In genomic region chr2:97699765-97700444, GRCh38 we compare ENCODE assay signal across 8 cellular contexts. TPM values are rescaled to one million over a fixed set of nuclear protein-coding genes. Genes with fewer than 3 reads are reported as not detected.
DNase-seq lines count a peak whose midpoint lies in the region; ATAC-seq and TF ChIP-seq lines count a peak whose summit lies in the region.

No MANE protein-coding gene starts in this region.

- H3K4me3 ChIP-seq in astrocyte of the spinal cord (ENCODE audit: low read depth, low read length), result no peak overlapping the region
- no peak overlapping the region for H3K4me3 ChIP-seq in iPS DF 6.9 (ENCODE audit: low read length)
- no peak overlapping the region for H3K4me3 ChIP-seq in spleen

- CTCF ChIA-PET in T-cell (lab: Charles Lee), result interaction anchor here (0.6 to 5.4 kb wide), 28 partner anchors 9 to 983 kb away, joined by 3 to 52 read pairs (median 4); partner anchors contain the start of genes ANKRD36B (in 1 of the 2) and COX5B (in 1 of the 2)

- ATAC-seq in GM18909 (IDR thresholded peaks at IDR 0.05; ENCODE audit: poor library complexity, unreplicated experiment) (peak; percentile 59), T-cell (replicated peaks in 1 of 4) (peak; percentile 84 to 85 (median 84)), HG02852 (IDR thresholded peaks at IDR 0.05; ENCODE audit: unreplicated experiment) (no peak)

- peaks cover 9 to 11% (median 9%) of the 10 kb centered on the region in 3 donors for H3K4me1 Mint-ChIP-seq in T-cell

- no CpG with 5 or more reads among the region's 11 CpGs for WGBS in iPS DF 6.9 (ENCODE audit: insufficient coverage, insufficient read length)
- WGBS in spleen, 5 donors, result 64 to 69% (median 66%) methylated on average over 11 of the region's 11 CpGs

- TF ChIP-seq CTCF in AG09319 (IDR thresholded peaks at IDR 0.05; ENCODE audit: low read depth, low read length) (peak; percentile 83), astrocyte of the spinal cord (IDR thresholded peaks at IDR 0.05; ENCODE audit: low read depth, low read length) (peak; percentile 79), spleen (IDR thresholded peaks at IDR 0.05 in 8 of 11, conservative IDR thresholded peaks at IDR 0.05 in 3 of 11) (peak; percentile 36 to 79 (median 55))

- H3K36me3 Mint-ChIP-seq in T-cell, result no peaks in the 10 kb centered on the region

- no peak overlapping the region for H3K27ac Mint-ChIP-seq in T-cell

- H3K4me1 ChIP-seq in iPS DF 6.9 (ENCODE audit: control insufficient read depth, insufficient read depth, low read length) (no peaks in the 10 kb centered on the region), spleen (peaks cover 0 to 12% (median 3%) of the 10 kb centered on the region in 6 donors)

- H3K36me3 ChIP-seq in iPS DF 6.9 (ENCODE audit: control insufficient read depth, insufficient read depth, low read length), result no peaks in the 10 kb centered on the region
- no peaks in the 10 kb centered on the region for H3K36me3 ChIP-seq in spleen

- no peaks in the 10 kb centered on the region for H3K9me3 Mint-ChIP-seq in T-cell

- no peaks in the 10 kb centered on the region for H3K27me3 ChIP-seq in iPS DF 6.9 (ENCODE audit: control insufficient read depth, insufficient read depth, low read length)
- no peaks in the 10 kb centered on the region for H3K27me3 ChIP-seq in spleen (replicated peaks in 1 of 7)

- POLR2A ChIA-PET in T-cell (lab: Charles Lee), result no interaction called here

- intact Hi-C loops in spleen (cut with DNase I; ENCODE audit: low total_unique reads), result loop anchor here (5.0 kb wide), 2 partner anchors 108 to 687 kb away; no protein-coding TSS in a partner anchor

- no peaks in the 10 kb centered on the region for H3K27me3 Mint-ChIP-seq in T-cell

- no peak overlapping the region for H3K27ac ChIP-seq in iPS DF 6.9 (ENCODE audit: low read length)
- H3K27ac ChIP-seq in spleen, result no peak overlapping the region

- DNase-seq in AG09319 (ENCODE audit: extremely low read depth, low read depth) (peak; percentile 7), NCI-H187 treated with DMSO at 0.1 percent for 48 hours (lab: John Stamatoyannopoulos, UW) (peak; percentile 13), T-cell (peak in 33 of 34 experiments; percentile 32 to 73 (median 55)), astrocyte of the spinal cord (ENCODE audit: low read depth, low spot score) (peak; percentile 50), iPS DF 6.9 (ENCODE audit: low read depth, low spot score) (peak; percentile 64), spleen (no peak)

- H3K4me3 Mint-ChIP-seq in T-cell, result no peak overlapping the region

- H3K9me3 ChIP-seq in iPS DF 6.9 (ENCODE audit: control insufficient read depth, insufficient read depth, low read length) (no peaks in the 10 kb centered on the region), spleen (no peaks in the 10 kb centered on the region)

- in situ Hi-C loops in astrocyte of the spinal cord (cut with HindIII; ENCODE audit: low sequenced_read_pairs), result no loop called here

- TF ChIP-seq POLR2A in spleen (IDR thresholded peaks at IDR 0.05), result no peak

RNA-seq across cellular contexts. Expression of gene ZAP70, which starts 13.5 kb away (rescaled TPM):
- total RNA-seq in T-cell (100 to 1,000 TPM; 449 to 534 (median 468) TPM), spleen (10 to 100 TPM; 49.9 to 96.1 (median 81.3) TPM)
- 10 to 100 TPM; 35.2 to 50.4 (median 49.2) TPM for polyA plus RNA-seq in spleen

RNA-seq across cellular contexts. Expression of gene C2orf92, which starts 30.4 kb away (rescaled TPM):
- total RNA-seq in T-cell (10 to 100 TPM; 15.3 to 24.1 (median 16.6) TPM), spleen (10 to 100 TPM in 5 of 7 donors, 1 to 10 TPM in 2; 9.2 to 33.6 (median 21.6) TPM)
- polyA plus RNA-seq in spleen, result 10 to 100 TPM in 2 of 3 donors, 1 to 10 TPM in 1; 5.7 to 24.7 (median 21.2) TPM

RNA-seq across cellular contexts. Expression of gene ACTR1B, which starts 36.1 kb away (rescaled TPM):
- total RNA-seq in T-cell (100 to 1,000 TPM in 3 of 5 donors, 10 to 100 TPM in 2; 86.3 to 124 (median 101) TPM), spleen (100 to 1,000 TPM in 1 of 7 donors, 10 to 100 TPM in 6; 70.8 to 101 (median 78.0) TPM)
- 10 to 100 TPM; 59.7 to 90.2 (median 63.4) TPM for polyA plus RNA-seq in spleen

RNA-seq across cellular contexts. Expression of gene COX5B, which starts 54.0 kb away (rescaled TPM):
- 100 to 1,000 TPM; 108 to 142 (median 119) TPM for total RNA-seq in T-cell
- 100 to 1,000 TPM; 138 to 284 (median 167) TPM for total RNA-seq in spleen
- 100 to 1,000 TPM; 291 to 341 (median 300) TPM for polyA plus RNA-seq in spleen

Comparison
In these comparisons a context has a peak if more than half of its experiments do, and no peak if none do; other contexts are left out.
1. RNA of gene ZAP70, which starts 13.5 kb away (total RNA-seq): 449 to 534 TPM in T-cell; 49.9 to 96.1 TPM in spleen; every median in the first group is over 4 times any median in the second.
2. Peak in every context shown above with its lines, with median percentiles within 50 percentile points of each other: CTCF ChIP-seq.